19 cellular contexts compared by ENCODE assay signal in genomic region chr7:38284553-38284952, GRCh38.
DNase-seq lines count a peak whose midpoint lies in the region; ATAC-seq, FAIRE-seq and TF ChIP-seq lines count a peak whose summit lies in the region.
"Had no signal": no experiment of that assay in that cellular context is flagged by ENCODE, and none has a peak within 500 bp of the region (broad histone marks: within the 10 kb centered on the region; RNA-seq: fewer than 3 reads in every experiment).

No MANE protein-coding gene starts in this region.

- H3K36me3 ChIP-seq in MM.1S (replicated peaks; ENCODE audit: insufficient read depth, low read length) = no peaks in the 10 kb centered on the region
- no peaks in the 10 kb centered on the region for H3K36me3 ChIP-seq in H1 (ENCODE audit: control insufficient read depth in 2 of 4, insufficient read depth in 4 of 4, low read length in 3 of 4)
- no peaks in the 10 kb centered on the region for H3K36me3 ChIP-seq in osteoblast (ENCODE audit: insufficient read depth, low read length)

- H2BK15ac ChIP-seq in H1 (ENCODE audit: low read length) = no peak overlapping the region

- no peaks in the 10 kb centered on the region for H3F3A ChIP-seq in MM.1S (ENCODE audit: insufficient read depth, low read length)

- H3K14ac ChIP-seq in H1 (ENCODE audit: insufficient read length) = no peak overlapping the region

- 0 out of 2 replicates have a peak overlapping the region, but pooled peaks have one; percentile 16 for H2BK20ac ChIP-seq in H1 (ENCODE audit: low read length)

- H3K79me1 ChIP-seq in H1 (ENCODE audit: low read depth, low read length) = no peaks in the 10 kb centered on the region

- peak overlapping the region; percentile 17 for H3K4me2 ChIP-seq in MM.1S (ENCODE audit: low read depth, low read length)
- H3K4me2 ChIP-seq in H1 (ENCODE audit: insufficient read depth in 1 of 2, low read depth in 2 of 2, low read length in 2 of 2) = no peak overlapping the region
- H3K4me2 ChIP-seq in osteoblast (ENCODE audit: insufficient read depth, low read length) = no peak overlapping the region

- DNase-seq in GM12891 (ENCODE audit: insufficient read length, low spot score) = no peak
- no peak for DNase-seq in MM.1S
- no peak for DNase-seq in H1 (ENCODE audit: low read depth in 1 of 2, low spot score in 2 of 2)
- DNase-seq in osteoblast (ENCODE audit: insufficient read length, low spot score, missing footprints) = no peak
- DNase-seq in GM13977 (ENCODE audit: low spot score) = no peak
- DNase-seq: CD8-positive, alpha-beta memory T cell; DMS79 treated with DMSO at 0.1 percent for 48 hours; HFFc6; MV-4-11; NCI-H1436; NCI-H2029 treated with DMSO at 0.1 percent for 48 hours; NCI-H510A; NCI-H774; T-helper 1 cell had no signal

- TF ChIP-seq EP300 in H1 (IDR thresholded peaks at IDR 0.05; ENCODE audit: borderline replicate concordance in 1 of 2, low read depth in 2 of 2, low read length in 2 of 2) = no peak

- FAIRE-seq in GM12891 (lab: Jason Lieb, UNC) (peak; percentile 41), H1 (lab: Jason Lieb, UNC) (no peak)
- FAIRE-seq: H54 had no signal

- TF ChIP-seq CTCF in MM.1S (IDR thresholded peaks at IDR 0.05; ENCODE audit: low read length) (no peak), H1 (IDR thresholded peaks at IDR 0.05; ENCODE audit: control extremely low read depth in 1 of 3, insufficient read depth in 1 of 3, low read depth in 1 of 3, low read length in 3 of 3) (no peak), osteoblast (IDR thresholded peaks at IDR 0.05; ENCODE audit: extremely low read depth, low read depth, low read length) (no peak), GM13977 (IDR thresholded peaks at IDR 0.05; ENCODE audit: extremely low read depth, insufficient read depth, missing control alignments) (no peak)

- H3K27me3 ChIP-seq in MM.1S (replicated peaks; ENCODE audit: insufficient read depth, low read length) (no peaks in the 10 kb centered on the region), H1 (replicated peaks in 1 of 4; ENCODE audit: control insufficient read depth in 3 of 4, extremely low read depth in 1 of 4, insufficient read depth in 3 of 4, low read length in 3 of 4) (no peaks in the 10 kb centered on the region), osteoblast (ENCODE audit: insufficient read depth, low read length) (peaks cover 6% of the 10 kb centered on the region)

- H3K9ac ChIP-seq in MM.1S (ENCODE audit: low read length) (no peak overlapping the region), H1 (replicated peaks in 1 of 4; ENCODE audit: extremely low read depth in 1 of 4, low read depth in 3 of 4, low read length in 3 of 4) (no peak overlapping the region)

- 87% methylated on average over 8 of the region's 8 CpGs; no CpG with 5 or more reads in 1 of the 2 experiments for WGBS in H1 (ENCODE audit: extremely low coverage in 1 of 2, insufficient coverage in 1 of 2, insufficient read length in 1 of 2, insufficient replicate concordance in 2 of 2, low coverage in 1 of 2, low lambda C conversion rate in 2 of 2, missing lambda C conversion rate in 1 of 2), 2 experiments

- H3K4me1 ChIP-seq in MM.1S (ENCODE audit: low read length) (no peaks in the 10 kb centered on the region), H1 (replicated peaks in 1 of 4; ENCODE audit: control insufficient read depth in 3 of 4, insufficient read depth in 4 of 4, low read length in 3 of 4) (peaks cover 0 to 3% (median 0%) of the 10 kb centered on the region in 4 experiments; a peak in 1 of 7 replicates), osteoblast (ENCODE audit: insufficient read depth, low read length) (no peaks in the 10 kb centered on the region)

- in situ Hi-C loops in GM13977 (cut with MboI; ENCODE audit: low pct_unique_long_range_greater_than_20kb, low sequenced_read_pairs, unreplicated experiment) = no loop called here

- H2AK5ac ChIP-seq in H1 (ENCODE audit: low read depth, low read length) = no peak overlapping the region

- POLR2A ChIA-PET in H1 (lab: Charles Lee; ENCODE audit: partially characterized antibody) = no interaction called here

- H4K5ac ChIP-seq in H1 (ENCODE audit: insufficient read length, low read depth, low read length) = no peak overlapping the region

- CTCF ChIA-PET in H1 (lab: Charles Lee; ENCODE audit: partially characterized antibody) = interaction anchor here (0.8 to 1.3 kb wide), 3 partner anchors 10 to 97 kb away, joined by 3 to 5 read pairs (median 3); no protein-coding TSS in a partner anchor

- ATAC-seq in HG03280 (IDR thresholded peaks at IDR 0.05; ENCODE audit: unreplicated experiment) (no peak), GM21381 (IDR thresholded peaks at IDR 0.05; ENCODE audit: unreplicated experiment) (no peak)
- ATAC-seq: Panc1 had no signal

- TF ChIP-seq POLR2A in GM12891 (IDR thresholded peaks at IDR 0.05; ENCODE audit: low read depth, low read length) (no peak), H1 (IDR thresholded peaks at IDR 0.05; ENCODE audit: control extremely low read depth in 1 of 2, low read depth in 2 of 2, low read length in 2 of 2) (no peak)

- H3K79me2 ChIP-seq in MM.1S (ENCODE audit: low read length) (no peaks in the 10 kb centered on the region), H1 (ENCODE audit: control insufficient read depth in 1 of 2, insufficient read depth in 2 of 2, low read length in 2 of 2) (no peaks in the 10 kb centered on the region), osteoblast (ENCODE audit: insufficient read depth, low read length) (no peaks in the 10 kb centered on the region)

- no peaks in the 10 kb centered on the region for H3K9me3 ChIP-seq in MM.1S (replicated peaks; ENCODE audit: insufficient read depth, low read length)
- H3K9me3 ChIP-seq in H1 (ENCODE audit: insufficient read depth in 2 of 2, low read depth in 1 of 2, low read length in 1 of 2) = no peaks in the 10 kb centered on the region
- no peaks in the 10 kb centered on the region for H3K9me3 ChIP-seq in osteoblast (ENCODE audit: low read depth, low read length)

- H3K27ac ChIP-seq in MM.1S (ENCODE audit: low read length) (no peak overlapping the region), H1 (ENCODE audit: low read depth, low read length) (no peak overlapping the region), osteoblast (ENCODE audit: low read depth, low read length) (no peak overlapping the region)
- H3K27ac ChIP-seq: SK-N-MC had no signal

- H2BK12ac ChIP-seq in H1 (ENCODE audit: low read depth, low read length) = no peak overlapping the region

- H4K20me1 ChIP-seq in MM.1S (ENCODE audit: insufficient read depth, low read length) (no peaks in the 10 kb centered on the region), H1 (replicated peaks in 1 of 2; ENCODE audit: control insufficient read depth in 1 of 2, insufficient read depth in 2 of 2, low read length in 2 of 2) (no peaks in the 10 kb centered on the region), osteoblast (ENCODE audit: insufficient read depth, low read length) (no peaks in the 10 kb centered on the region)

- no peak overlapping the region for H3K56ac ChIP-seq in H1 (replicated peaks; ENCODE audit: insufficient read length, low read depth, low read length)

- no peak for TF ChIP-seq RAD21 in H1 (IDR thresholded peaks at IDR 0.05 in 1 of 2, conservative IDR thresholded peaks at IDR 0.05 in 1 of 2; ENCODE audit: low read depth in 2 of 2, low read length in 2 of 2)

- no peak overlapping the region for H3K23ac ChIP-seq in H1 (ENCODE audit: insufficient read length)

- H3K4ac ChIP-seq in H1 (replicated peaks; ENCODE audit: insufficient read length, low read depth, low read length) = no peak overlapping the region

- H2BK120ac ChIP-seq in H1 (replicated peaks; ENCODE audit: low read depth, low read length) = no peak overlapping the region

- H2BK5ac ChIP-seq in H1 (ENCODE audit: low read depth, low read length) = no peak overlapping the region

- no peaks in the 10 kb centered on the region for H3K23me2 ChIP-seq in H1 (ENCODE audit: low read depth, low read length)

- H3K18ac ChIP-seq in H1 (ENCODE audit: extremely low read depth, low read length) = no peak overlapping the region

- no peak overlapping the region for H4K8ac ChIP-seq in H1 (ENCODE audit: extremely low read depth, insufficient read depth, low read length)

- H2AFZ ChIP-seq in MM.1S (ENCODE audit: low read length) = 0 out of 2 replicates have a peak overlapping the region, but pooled peaks have one; percentile 11
- 0 out of 2 replicates have a peak overlapping the region, but pooled peaks have one; percentile 59 for H2AFZ ChIP-seq in H1 (ENCODE audit: low read length)
- H2AFZ ChIP-seq in osteoblast (ENCODE audit: low read length) = peak overlapping the region; percentile 9

- no peaks in the 10 kb centered on the region for H3K9me2 ChIP-seq in MM.1S (replicated peaks; ENCODE audit: insufficient read depth, low read length)

- no peak overlapping the region for H3K4me3 ChIP-seq in MM.1S (ENCODE audit: low read length)
- no peak overlapping the region for H3K4me3 ChIP-seq in H1 (ENCODE audit: extremely low read depth in 1 of 4, insufficient read depth in 2 of 4, low read depth in 3 of 4, low read length in 4 of 4)
- no peak overlapping the region for H3K4me3 ChIP-seq in osteoblast (ENCODE audit: insufficient read depth, low read length)
- H3K4me3 ChIP-seq: SK-N-MC had no signal

- no peak overlapping the region for H4K91ac ChIP-seq in H1 (replicated peaks; ENCODE audit: insufficient read length, low read length)

TF ChIP-seq in GM12891, 5 proteins besides CTCF, POLR2A, EP300 and RAD21:
- TF ChIP-seq PAX5 (IDR thresholded peaks at IDR 0.05; ENCODE audit: insufficient read depth, low read length, severe bottlenecking) = no peak
- no peak for TF ChIP-seq SPI1 (IDR thresholded peaks at IDR 0.05; ENCODE audit: low read depth, low read length)
- TF ChIP-seq TAF1 (IDR thresholded peaks at IDR 0.05; ENCODE audit: low read depth, low read length) = no peak
TF ChIP-seq in GM12891: peak in this region for 0.

TF ChIP-seq in H1, 55 proteins besides CTCF, POLR2A, EP300 and RAD21 (continues in another document):
- TF ChIP-seq RNF2 (IDR thresholded peaks at IDR 0.05; ENCODE audit: borderline replicate concordance, low read depth, low read length, missing control alignments, poor library complexity, severe bottlenecking) (no peak), SIX5 (IDR thresholded peaks at IDR 0.05; ENCODE audit: low read depth, low read length) (no peak), TAF1 (IDR thresholded peaks at IDR 0.05; ENCODE audit: low read depth, low read length) (no peak), GABPA (IDR thresholded peaks at IDR 0.05; ENCODE audit: borderline replicate concordance, insufficient read depth, low read length) (no peak), SAP30 (IDR thresholded peaks at IDR 0.05; ENCODE audit: insufficient read depth, insufficient replicate concordance, low read length) (no peak), NRF1 (IDR thresholded peaks at IDR 0.05; ENCODE audit: low read depth, low read length) (no peak), HDAC6 (IDR thresholded peaks at IDR 0.05; ENCODE audit: low read depth, low read length) (no peak)
- TF ChIP-seq, protein P1, sequence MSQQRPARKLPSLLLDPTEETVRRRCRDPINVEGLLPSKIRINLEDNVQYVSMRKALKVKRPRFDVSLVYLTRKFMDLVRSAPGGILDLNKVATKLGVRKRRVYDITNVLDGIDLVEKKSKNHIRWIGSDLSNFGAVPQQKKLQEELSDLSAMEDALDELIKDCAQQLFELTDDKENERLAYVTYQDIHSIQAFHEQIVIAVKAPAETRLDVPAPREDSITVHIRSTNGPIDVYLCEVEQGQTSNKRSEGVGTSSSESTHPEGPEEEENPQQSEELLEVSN (IDR thresholded peaks at IDR 0.05) = no peak

Comparison
In these comparisons a context has a peak if more than half of its experiments do, and no peak if none do; other contexts are left out.
1. H2AFZ ChIP-seq: peak in every context shown above with its lines; median percentile 59 in H1; 11 in MM.1S; 9 in osteoblast.